ENCODE assay signal across 1 cellular context in the genomic region with DNA sequence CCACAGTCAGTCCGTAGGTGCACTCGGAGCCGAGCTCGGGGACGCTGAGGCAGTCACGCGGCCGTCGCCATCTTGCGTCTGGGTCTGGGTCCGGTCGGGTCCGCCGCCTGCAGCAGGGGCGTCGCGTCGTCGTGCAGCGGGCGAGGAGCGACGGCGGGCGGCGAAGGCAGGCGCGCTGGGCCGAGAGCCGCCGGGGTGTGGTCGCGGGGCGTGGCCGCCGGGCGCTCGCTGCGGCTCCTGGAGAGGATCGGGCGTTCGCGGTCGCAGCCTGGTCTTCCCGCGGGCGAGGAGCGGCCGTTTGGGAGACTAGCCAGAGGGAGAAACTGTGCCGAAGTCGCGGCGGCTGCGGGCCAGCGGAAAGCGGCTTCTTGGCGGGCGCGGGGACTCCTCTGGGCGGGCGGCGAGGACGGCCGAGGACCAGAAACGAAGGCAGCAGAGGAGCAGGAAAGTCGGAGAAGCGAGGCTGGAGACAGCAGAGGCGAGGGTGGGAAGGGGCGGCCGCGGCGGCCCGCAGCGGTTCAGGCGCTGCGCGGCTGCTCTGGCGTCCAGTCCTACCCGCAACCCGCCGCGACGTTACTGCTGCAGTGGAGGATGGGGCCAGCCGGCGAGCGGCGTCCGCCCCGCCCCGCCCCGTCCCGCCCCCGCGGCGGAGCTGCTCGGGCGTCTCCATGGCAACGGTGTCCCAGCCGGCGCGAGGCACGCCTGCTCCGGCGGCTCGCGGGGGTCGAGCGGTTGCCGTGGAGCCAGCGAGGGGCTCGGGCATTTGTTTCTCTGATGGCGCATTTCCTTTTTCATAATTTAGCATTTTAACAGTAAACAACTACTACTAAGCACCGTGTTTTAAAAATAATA.
TF ChIP-seq lines count a peak whose summit lies in the region.

A gene with protein sequence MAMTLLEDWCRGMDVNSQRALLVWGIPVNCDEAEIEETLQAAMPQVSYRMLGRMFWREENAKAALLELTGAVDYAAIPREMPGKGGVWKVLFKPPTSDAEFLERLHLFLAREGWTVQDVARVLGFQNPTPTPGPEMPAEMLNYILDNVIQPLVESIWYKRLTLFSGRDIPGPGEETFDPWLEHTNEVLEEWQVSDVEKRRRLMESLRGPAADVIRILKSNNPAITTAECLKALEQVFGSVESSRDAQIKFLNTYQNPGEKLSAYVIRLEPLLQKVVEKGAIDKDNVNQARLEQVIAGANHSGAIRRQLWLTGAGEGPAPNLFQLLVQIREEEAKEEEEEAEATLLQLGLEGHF (minus strand): TSS at position 581 of the 852 bp plus-strand sequence. CDS start 745 bp downstream, outside the sequence.

TF ChIP-seq in HepG2, 621 proteins besides CTCF, POLR2A, EP300 and RAD21 (continued from another document and continues in another):
- TF ChIP-seq, protein P1, sequence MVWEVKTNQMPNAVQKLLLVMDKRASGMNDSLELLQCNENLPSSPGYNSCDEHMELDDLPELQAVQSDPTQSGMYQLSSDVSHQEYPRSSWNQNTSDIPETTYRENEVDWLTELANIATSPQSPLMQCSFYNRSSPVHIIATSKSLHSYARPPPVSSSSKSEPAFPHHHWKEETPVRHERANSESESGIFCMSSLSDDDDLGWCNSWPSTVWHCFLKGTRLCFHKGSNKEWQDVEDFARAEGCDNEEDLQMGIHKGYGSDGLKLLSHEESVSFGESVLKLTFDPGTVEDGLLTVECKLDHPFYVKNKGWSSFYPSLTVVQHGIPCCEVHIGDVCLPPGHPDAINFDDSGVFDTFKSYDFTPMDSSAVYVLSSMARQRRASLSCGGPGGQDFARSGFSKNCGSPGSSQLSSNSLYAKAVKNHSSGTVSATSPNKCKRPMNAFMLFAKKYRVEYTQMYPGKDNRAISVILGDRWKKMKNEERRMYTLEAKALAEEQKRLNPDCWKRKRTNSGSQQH (CRISPR knock-in tag; IDR thresholded peaks at IDR 0.05; ENCODE audit: low read depth), result no peak
- TF ChIP-seq, protein P2, sequence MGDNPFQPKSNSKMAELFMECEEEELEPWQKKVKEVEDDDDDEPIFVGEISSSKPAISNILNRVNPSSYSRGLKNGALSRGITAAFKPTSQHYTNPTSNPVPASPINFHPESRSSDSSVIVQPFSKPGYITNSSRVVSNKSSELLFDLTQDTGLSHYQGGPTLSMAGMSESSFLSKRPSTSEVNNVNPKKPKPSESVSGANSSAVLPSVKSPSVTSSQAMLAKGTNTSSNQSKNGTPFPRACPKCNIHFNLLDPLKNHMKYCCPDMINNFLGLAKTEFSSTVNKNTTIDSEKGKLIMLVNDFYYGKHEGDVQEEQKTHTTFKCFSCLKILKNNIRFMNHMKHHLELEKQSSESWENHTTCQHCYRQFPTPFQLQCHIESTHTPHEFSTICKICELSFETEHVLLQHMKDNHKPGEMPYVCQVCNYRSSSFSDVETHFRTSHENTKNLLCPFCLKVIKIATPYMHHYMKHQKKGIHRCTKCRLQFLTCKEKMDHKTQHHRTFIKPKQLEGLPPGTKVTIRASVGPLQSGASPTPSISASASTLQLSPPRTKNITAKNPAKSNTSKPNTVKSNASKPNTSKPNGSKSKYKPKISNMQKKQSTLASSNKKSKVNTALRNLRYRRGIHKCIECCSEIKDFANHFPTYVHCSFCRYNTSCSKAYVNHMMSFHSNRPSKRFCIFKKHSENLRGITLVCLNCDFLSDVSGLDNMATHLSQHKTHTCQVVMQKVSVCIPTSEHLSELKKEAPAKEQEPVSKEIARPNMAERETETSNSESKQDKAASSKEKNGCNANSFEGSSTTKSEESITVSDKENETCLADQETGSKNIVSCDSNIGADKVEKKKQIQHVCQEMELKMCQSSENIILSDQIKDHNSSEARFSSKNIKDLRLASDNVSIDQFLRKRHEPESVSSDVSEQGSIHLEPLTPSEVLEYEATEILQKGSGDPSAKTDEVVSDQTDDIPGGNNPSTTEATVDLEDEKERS (CRISPR knock-in tag; IDR thresholded peaks at IDR 0.05), result no peak
- 0 out of 2 replicates have a peak, but pooled peaks have one; percentile 25 for TF ChIP-seq ZNF350 (CRISPR knock-in tag; IDR thresholded peaks at IDR 0.05; ENCODE audit: borderline replicate concordance, low read depth)
- peak; percentile 71 for TF ChIP-seq ZNF607 (CRISPR knock-in tag; IDR thresholded peaks at IDR 0.05; ENCODE audit: borderline replicate concordance)
- no peak for TF ChIP-seq ZNF530 (CRISPR knock-in tag; IDR thresholded peaks at IDR 0.05; ENCODE audit: low read depth)
- TF ChIP-seq ZNF782 (CRISPR knock-in tag; IDR thresholded peaks at IDR 0.05; ENCODE audit: borderline replicate concordance), result no peak
- no peak; the same call in 1 of the 2 replicates for TF ChIP-seq FOSL2 (CRISPR knock-in tag; IDR thresholded peaks at IDR 0.05)
- TF ChIP-seq ZSCAN30 (CRISPR knock-in tag; IDR thresholded peaks at IDR 0.05), result no peak
- TF ChIP-seq MYC (CRISPR knock-in tag; IDR thresholded peaks at IDR 0.05; ENCODE audit: borderline replicate concordance), result peak; percentile 85
- TF ChIP-seq ZNF644 (CRISPR knock-in tag; IDR thresholded peaks at IDR 0.05; ENCODE audit: low read depth), result no peak
- TF ChIP-seq HDAC6 (IDR thresholded peaks at IDR 0.05; ENCODE audit: low read depth, low read length), result no peak
- no peak; the same call in 1 of the 2 replicates for TF ChIP-seq ZNF230 (CRISPR knock-in tag; IDR thresholded peaks at IDR 0.05)
- TF ChIP-seq, protein P3, sequence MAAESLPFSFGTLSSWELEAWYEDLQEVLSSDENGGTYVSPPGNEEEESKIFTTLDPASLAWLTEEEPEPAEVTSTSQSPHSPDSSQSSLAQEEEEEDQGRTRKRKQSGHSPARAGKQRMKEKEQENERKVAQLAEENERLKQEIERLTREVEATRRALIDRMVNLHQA (CRISPR knock-in tag; IDR thresholded peaks at IDR 0.05), result no peak
- TF ChIP-seq, protein P4, sequence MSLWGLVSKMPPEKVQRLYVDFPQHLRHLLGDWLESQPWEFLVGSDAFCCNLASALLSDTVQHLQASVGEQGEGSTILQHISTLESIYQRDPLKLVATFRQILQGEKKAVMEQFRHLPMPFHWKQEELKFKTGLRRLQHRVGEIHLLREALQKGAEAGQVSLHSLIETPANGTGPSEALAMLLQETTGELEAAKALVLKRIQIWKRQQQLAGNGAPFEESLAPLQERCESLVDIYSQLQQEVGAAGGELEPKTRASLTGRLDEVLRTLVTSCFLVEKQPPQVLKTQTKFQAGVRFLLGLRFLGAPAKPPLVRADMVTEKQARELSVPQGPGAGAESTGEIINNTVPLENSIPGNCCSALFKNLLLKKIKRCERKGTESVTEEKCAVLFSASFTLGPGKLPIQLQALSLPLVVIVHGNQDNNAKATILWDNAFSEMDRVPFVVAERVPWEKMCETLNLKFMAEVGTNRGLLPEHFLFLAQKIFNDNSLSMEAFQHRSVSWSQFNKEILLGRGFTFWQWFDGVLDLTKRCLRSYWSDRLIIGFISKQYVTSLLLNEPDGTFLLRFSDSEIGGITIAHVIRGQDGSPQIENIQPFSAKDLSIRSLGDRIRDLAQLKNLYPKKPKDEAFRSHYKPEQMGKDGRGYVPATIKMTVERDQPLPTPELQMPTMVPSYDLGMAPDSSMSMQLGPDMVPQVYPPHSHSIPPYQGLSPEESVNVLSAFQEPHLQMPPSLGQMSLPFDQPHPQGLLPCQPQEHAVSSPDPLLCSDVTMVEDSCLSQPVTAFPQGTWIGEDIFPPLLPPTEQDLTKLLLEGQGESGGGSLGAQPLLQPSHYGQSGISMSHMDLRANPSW (CRISPR knock-in tag; IDR thresholded peaks at IDR 0.05; ENCODE audit: borderline replicate concordance), result no peak
- no peak for TF ChIP-seq CEBPB (IDR thresholded peaks at IDR 0.05; ENCODE audit: borderline replicate concordance, low read depth, low read length)
- 0 out of 2 replicates have a peak, but pooled peaks have one; percentile 22 for TF ChIP-seq ZNF660 (CRISPR knock-in tag; IDR thresholded peaks at IDR 0.05; ENCODE audit: borderline replicate concordance, low read depth)
- TF ChIP-seq, protein P5, sequence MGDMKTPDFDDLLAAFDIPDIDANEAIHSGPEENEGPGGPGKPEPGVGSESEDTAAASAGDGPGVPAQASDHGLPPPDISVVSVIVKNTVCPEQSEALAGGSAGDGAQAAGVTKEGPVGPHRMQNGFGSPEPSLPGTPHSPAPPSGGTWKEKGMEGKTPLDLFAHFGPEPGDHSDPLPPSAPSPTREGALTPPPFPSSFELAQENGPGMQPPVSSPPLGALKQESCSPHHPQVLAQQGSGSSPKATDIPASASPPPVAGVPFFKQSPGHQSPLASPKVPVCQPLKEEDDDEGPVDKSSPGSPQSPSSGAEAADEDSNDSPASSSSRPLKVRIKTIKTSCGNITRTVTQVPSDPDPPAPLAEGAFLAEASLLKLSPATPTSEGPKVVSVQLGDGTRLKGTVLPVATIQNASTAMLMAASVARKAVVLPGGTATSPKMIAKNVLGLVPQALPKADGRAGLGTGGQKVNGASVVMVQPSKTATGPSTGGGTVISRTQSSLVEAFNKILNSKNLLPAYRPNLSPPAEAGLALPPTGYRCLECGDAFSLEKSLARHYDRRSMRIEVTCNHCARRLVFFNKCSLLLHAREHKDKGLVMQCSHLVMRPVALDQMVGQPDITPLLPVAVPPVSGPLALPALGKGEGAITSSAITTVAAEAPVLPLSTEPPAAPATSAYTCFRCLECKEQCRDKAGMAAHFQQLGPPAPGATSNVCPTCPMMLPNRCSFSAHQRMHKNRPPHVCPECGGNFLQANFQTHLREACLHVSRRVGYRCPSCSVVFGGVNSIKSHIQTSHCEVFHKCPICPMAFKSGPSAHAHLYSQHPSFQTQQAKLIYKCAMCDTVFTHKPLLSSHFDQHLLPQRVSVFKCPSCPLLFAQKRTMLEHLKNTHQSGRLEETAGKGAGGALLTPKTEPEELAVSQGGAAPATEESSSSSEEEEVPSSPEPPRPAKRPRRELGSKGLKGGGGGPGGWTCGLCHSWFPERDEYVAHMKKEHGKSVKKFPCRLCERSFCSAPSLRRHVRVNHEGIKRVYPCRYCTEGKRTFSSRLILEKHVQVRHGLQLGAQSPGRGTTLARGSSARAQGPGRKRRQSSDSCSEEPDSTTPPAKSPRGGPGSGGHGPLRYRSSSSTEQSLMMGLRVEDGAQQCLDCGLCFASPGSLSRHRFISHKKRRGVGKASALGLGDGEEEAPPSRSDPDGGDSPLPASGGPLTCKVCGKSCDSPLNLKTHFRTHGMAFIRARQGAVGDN (CRISPR knock-in tag; IDR thresholded peaks at IDR 0.05), result peak; percentile 94
- TF ChIP-seq ZFP36 (IDR thresholded peaks at IDR 0.05; ENCODE audit: borderline replicate concordance, low read depth, low read length, partially characterized antibody), result no peak
- TF ChIP-seq, protein P6, sequence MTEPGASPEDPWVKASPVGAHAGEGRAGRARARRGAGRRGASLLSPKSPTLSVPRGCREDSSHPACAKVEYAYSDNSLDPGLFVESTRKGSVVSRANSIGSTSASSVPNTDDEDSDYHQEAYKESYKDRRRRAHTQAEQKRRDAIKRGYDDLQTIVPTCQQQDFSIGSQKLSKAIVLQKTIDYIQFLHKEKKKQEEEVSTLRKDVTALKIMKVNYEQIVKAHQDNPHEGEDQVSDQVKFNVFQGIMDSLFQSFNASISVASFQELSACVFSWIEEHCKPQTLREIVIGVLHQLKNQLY (CRISPR knock-in tag; IDR thresholded peaks at IDR 0.05), result no peak
- no peak for TF ChIP-seq ATF1 (CRISPR knock-in tag; IDR thresholded peaks at IDR 0.05)
- TF ChIP-seq GTF2F1 (IDR thresholded peaks at IDR 0.05; ENCODE audit: low read length), result no peak
- TF ChIP-seq ISX (CRISPR knock-in tag; conservative IDR thresholded peaks at IDR 0.05), result no peak
- no peak for TF ChIP-seq HNF4A (CRISPR knock-in tag; IDR thresholded peaks at IDR 0.05)
- TF ChIP-seq KAT8 (CRISPR knock-in tag; IDR thresholded peaks at IDR 0.05), result no peak
- no peak for TF ChIP-seq MIXL1 (CRISPR knock-in tag; IDR thresholded peaks at IDR 0.05)
- TF ChIP-seq MATR3 (CRISPR knock-in tag; IDR thresholded peaks at IDR 0.05), result no peak
- peak; percentile 80 for TF ChIP-seq BRD4 (CRISPR knock-in tag; IDR thresholded peaks at IDR 0.05)
- TF ChIP-seq, protein P7, sequence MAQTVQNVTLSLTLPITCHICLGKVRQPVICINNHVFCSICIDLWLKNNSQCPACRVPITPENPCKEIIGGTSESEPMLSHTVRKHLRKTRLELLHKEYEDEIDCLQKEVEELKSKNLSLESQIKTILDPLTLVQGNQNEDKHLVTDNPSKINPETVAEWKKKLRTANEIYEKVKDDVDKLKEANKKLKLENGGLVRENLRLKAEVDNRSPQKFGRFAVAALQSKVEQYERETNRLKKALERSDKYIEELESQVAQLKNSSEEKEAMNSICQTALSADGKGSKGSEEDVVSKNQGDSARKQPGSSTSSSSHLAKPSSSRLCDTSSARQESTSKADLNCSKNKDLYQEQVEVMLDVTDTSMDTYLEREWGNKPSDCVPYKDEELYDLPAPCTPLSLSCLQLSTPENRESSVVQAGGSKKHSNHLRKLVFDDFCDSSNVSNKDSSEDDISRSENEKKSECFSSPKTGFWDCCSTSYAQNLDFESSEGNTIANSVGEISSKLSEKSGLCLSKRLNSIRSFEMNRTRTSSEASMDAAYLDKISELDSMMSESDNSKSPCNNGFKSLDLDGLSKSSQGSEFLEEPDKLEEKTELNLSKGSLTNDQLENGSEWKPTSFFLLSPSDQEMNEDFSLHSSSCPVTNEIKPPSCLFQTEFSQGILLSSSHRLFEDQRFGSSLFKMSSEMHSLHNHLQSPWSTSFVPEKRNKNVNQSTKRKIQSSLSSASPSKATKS (CRISPR knock-in tag; IDR thresholded peaks at IDR 0.05), result no peak
- TF ChIP-seq ZFP41 (CRISPR knock-in tag; IDR thresholded peaks at IDR 0.05; ENCODE audit: borderline replicate concordance), result no peak
- no peak for TF ChIP-seq ADNP (CRISPR knock-in tag; IDR thresholded peaks at IDR 0.05)
- TF ChIP-seq, protein P8, sequence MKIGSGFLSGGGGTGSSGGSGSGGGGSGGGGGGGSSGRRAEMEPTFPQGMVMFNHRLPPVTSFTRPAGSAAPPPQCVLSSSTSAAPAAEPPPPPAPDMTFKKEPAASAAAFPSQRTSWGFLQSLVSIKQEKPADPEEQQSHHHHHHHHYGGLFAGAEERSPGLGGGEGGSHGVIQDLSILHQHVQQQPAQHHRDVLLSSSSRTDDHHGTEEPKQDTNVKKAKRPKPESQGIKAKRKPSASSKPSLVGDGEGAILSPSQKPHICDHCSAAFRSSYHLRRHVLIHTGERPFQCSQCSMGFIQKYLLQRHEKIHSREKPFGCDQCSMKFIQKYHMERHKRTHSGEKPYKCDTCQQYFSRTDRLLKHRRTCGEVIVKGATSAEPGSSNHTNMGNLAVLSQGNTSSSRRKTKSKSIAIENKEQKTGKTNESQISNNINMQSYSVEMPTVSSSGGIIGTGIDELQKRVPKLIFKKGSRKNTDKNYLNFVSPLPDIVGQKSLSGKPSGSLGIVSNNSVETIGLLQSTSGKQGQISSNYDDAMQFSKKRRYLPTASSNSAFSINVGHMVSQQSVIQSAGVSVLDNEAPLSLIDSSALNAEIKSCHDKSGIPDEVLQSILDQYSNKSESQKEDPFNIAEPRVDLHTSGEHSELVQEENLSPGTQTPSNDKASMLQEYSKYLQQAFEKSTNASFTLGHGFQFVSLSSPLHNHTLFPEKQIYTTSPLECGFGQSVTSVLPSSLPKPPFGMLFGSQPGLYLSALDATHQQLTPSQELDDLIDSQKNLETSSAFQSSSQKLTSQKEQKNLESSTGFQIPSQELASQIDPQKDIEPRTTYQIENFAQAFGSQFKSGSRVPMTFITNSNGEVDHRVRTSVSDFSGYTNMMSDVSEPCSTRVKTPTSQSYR (CRISPR knock-in tag; IDR thresholded peaks at IDR 0.05; ENCODE audit: borderline replicate concordance), result peak; percentile 39; the same call in 1 of the 2 replicates
- TF ChIP-seq KLF12 (CRISPR knock-in tag; IDR thresholded peaks at IDR 0.05; ENCODE audit: borderline replicate concordance), result peak; percentile 94
- no peak for TF ChIP-seq KLF13 (CRISPR knock-in tag; IDR thresholded peaks at IDR 0.05)
- TF ChIP-seq SSRP1 (CRISPR knock-in tag; IDR thresholded peaks at IDR 0.05), result 0 out of 2 replicates have a peak, but pooled peaks have one; percentile 11
- TF ChIP-seq MYNN (CRISPR knock-in tag; IDR thresholded peaks at IDR 0.05; ENCODE audit: low read depth), result no peak
- no peak for TF ChIP-seq ZNF496 (CRISPR knock-in tag; IDR thresholded peaks at IDR 0.05; ENCODE audit: insufficient replicate concordance)
- TF ChIP-seq ZNF652 (CRISPR knock-in tag; IDR thresholded peaks at IDR 0.05; ENCODE audit: borderline replicate concordance, low read depth), result no peak
- no peak for TF ChIP-seq ZNF282 (IDR thresholded peaks at IDR 0.05; ENCODE audit: partially characterized antibody)
